In genomic region chr2:13260401-13260800, GRCh38 we compare ENCODE assay signal across 25 cellular contexts.
DNase-seq lines count a peak whose midpoint lies in the region; ATAC-seq and TF ChIP-seq lines count a peak whose summit lies in the region.
"Had no signal": no experiment of that assay in that cellular context is flagged by ENCODE, and none has a peak within 500 bp of the region (broad histone marks: within the 10 kb centered on the region; RNA-seq: fewer than 3 reads in every experiment).

No MANE protein-coding gene starts in this region.

- POLR2A ChIA-PET in MCF 10A (lab: Yijun Ruan, JAX), result no interaction called here
- POLR2A ChIA-PET in OCI-LY7 (lab: Charles Lee), result interaction anchor here (0.6 to 1.6 kb wide), 3 partner anchors 19 to 31 kb away, joined by 3 read pairs; no protein-coding TSS in a partner anchor

- H3K4me1 ChIP-seq in breast epithelium (no peaks in the 10 kb centered on the region), SJCRH30 (no peaks in the 10 kb centered on the region), foreskin keratinocyte (no peaks in the 10 kb centered on the region), urinary bladder (ENCODE audit: insufficient read depth) (no peaks in the 10 kb centered on the region), OCI-LY7 (ENCODE audit: insufficient read depth, low read length, poor library complexity, severe bottlenecking) (no peaks in the 10 kb centered on the region)
- H3K4me1 ChIP-seq: body of pancreas, Caco-2, pancreas, upper lobe of left lung had no signal

- H3K79me2 ChIP-seq in OCI-LY7 (ENCODE audit: insufficient read depth, low read depth, low read length), result no peaks in the 10 kb centered on the region

- H3K36me3 ChIP-seq in breast epithelium (no peaks in the 10 kb centered on the region), SJCRH30 (no peaks in the 10 kb centered on the region), urinary bladder (ENCODE audit: insufficient read depth) (no peaks in the 10 kb centered on the region), OCI-LY7 (ENCODE audit: insufficient read depth, low read length) (no peaks in the 10 kb centered on the region)
- H3K36me3 ChIP-seq: pancreas, upper lobe of left lung had no signal

- BruUV-seq in MCF 10A (replicated peaks; lab: Mats Ljungman, UMichigan) (no TSS peak), OCI-LY7 (replicated peaks; lab: Mats Ljungman, UMichigan) (no TSS peak)

- H3K4me3 ChIP-seq in breast epithelium, result no peak overlapping the region
- no peak overlapping the region for H3K4me3 ChIP-seq in SJCRH30
- H3K4me3 ChIP-seq in urinary bladder (ENCODE audit: low read depth, low read length), result no peak overlapping the region
- no peak overlapping the region for H3K4me3 ChIP-seq in OCI-LY7 (ENCODE audit: low read depth, low read length, poor library complexity, severe bottlenecking)
- H3K4me3 ChIP-seq: body of pancreas, pancreas, upper lobe of left lung had no signal

- H3K9me3 Mint-ChIP-seq in MCF 10A (ENCODE audit: unreplicated experiment), result no peaks in the 10 kb centered on the region
- H3K9me3 Mint-ChIP-seq: activated B cell treated with CpG ODN at 0.5 μM for 24 hours; activated naive CD8-positive, alpha-beta T cell treated with anti-CD3 and anti-CD28 coated beads, Interleukin-2, amount 10 ng/mL, durations not matched to agents 7 days and 5 days; activated T-helper 2 cell treated with anti-CD3 and anti-CD28 coated beads, Interferon-gamma antibody, Interleukin-2, Interleukin-4, amounts not matched to agents 10 μg/mL and 5 μg/mL and 100 μg/mL, durations not matched to agents 14 hours and 24 hours and 36 hours had no signal

- intact Hi-C loops in MCF 10A (cut with micrococcal nuclease), result no loop called here
- intact Hi-C loops in breast epithelium (cut with DNase I; ENCODE audit: low total_unique reads), result no loop called here
- intact Hi-C loops in OCI-LY7 (cut with micrococcal nuclease; ENCODE audit: unreplicated experiment), result no loop called here

- WGBS in urinary bladder, result 29% methylated on average over 2 of the region's 2 CpGs

- H3K4me3 Mint-ChIP-seq in MCF 10A (ENCODE audit: unreplicated experiment), result no peak overlapping the region
- H3K4me3 Mint-ChIP-seq: activated B cell treated with CpG ODN at 0.5 μM for 24 hours; activated naive CD8-positive, alpha-beta T cell treated with anti-CD3 and anti-CD28 coated beads, Interleukin-2, amount 10 ng/mL, durations not matched to agents 7 days and 5 days; effector memory CD8-positive, alpha-beta T cell; natural killer cell had no signal

- no peak for TF ChIP-seq CTCF in MCF 10A (IDR thresholded peaks at IDR 0.05; ENCODE audit: unreplicated experiment)
- no peak for TF ChIP-seq CTCF in breast epithelium (IDR thresholded peaks at IDR 0.05)
- TF ChIP-seq CTCF in foreskin keratinocyte (conservative IDR thresholded peaks at IDR 0.05), result no peak
- TF ChIP-seq CTCF in OCI-LY7 (conservative IDR thresholded peaks at IDR 0.05; ENCODE audit: low read length), result no peak

- peaks cover 0 to 17% of the 10 kb centered on the region in 2 donors for H3K9me3 ChIP-seq in breast epithelium
- H3K9me3 ChIP-seq in SJCRH30 (replicated peaks), result no peaks in the 10 kb centered on the region
- H3K9me3 ChIP-seq in OCI-LY7 (ENCODE audit: low read length), result no peaks in the 10 kb centered on the region
- H3K9me3 ChIP-seq: body of pancreas, Caco-2, pancreas, upper lobe of left lung had no signal

- no peaks in the 10 kb centered on the region for H3K4me1 Mint-ChIP-seq in MCF 10A (ENCODE audit: insufficient read depth, unreplicated experiment)
- H3K4me1 Mint-ChIP-seq: activated B cell treated with CpG ODN at 0.5 μM for 24 hours; activated naive CD8-positive, alpha-beta T cell treated with anti-CD3 and anti-CD28 coated beads, Interleukin-2, amount 10 ng/mL, durations not matched to agents 7 days and 5 days; natural killer cell had no signal

- H3K27me3 ChIP-seq in breast epithelium (no peaks in the 10 kb centered on the region), SJCRH30 (no peaks in the 10 kb centered on the region), foreskin keratinocyte (no peaks in the 10 kb centered on the region)
- H3K27me3 ChIP-seq: body of pancreas, upper lobe of left lung had no signal

- no peak overlapping the region for H3K4me2 ChIP-seq in OCI-LY7 (ENCODE audit: low read length)

- no peaks in the 10 kb centered on the region for H3K36me3 Mint-ChIP-seq in MCF 10A (ENCODE audit: insufficient read depth, unreplicated experiment)
- H3K36me3 Mint-ChIP-seq: activated naive CD8-positive, alpha-beta T cell treated with anti-CD3 and anti-CD28 coated beads, Interleukin-2, amount 10 ng/mL, durations not matched to agents 7 days and 5 days; natural killer cell had no signal

- no peaks in the 10 kb centered on the region for H3K9me2 ChIP-seq in OCI-LY7 (ENCODE audit: insufficient read depth, low read length)

- H4K20me1 ChIP-seq in OCI-LY7 (ENCODE audit: insufficient read depth, low read length), result no peaks in the 10 kb centered on the region

- H2AFZ ChIP-seq in OCI-LY7 (ENCODE audit: low read length), result no peak overlapping the region

- TF ChIP-seq POLR2A in breast epithelium (IDR thresholded peaks at IDR 0.05), result no peak

- H3K27ac Mint-ChIP-seq in MCF 10A (ENCODE audit: low read depth, unreplicated experiment), result no peak overlapping the region
- H3K27ac Mint-ChIP-seq: activated B cell treated with CpG ODN at 0.5 μM for 24 hours; activated naive CD8-positive, alpha-beta T cell treated with anti-CD3 and anti-CD28 coated beads, Interleukin-2, amount 10 ng/mL, durations not matched to agents 7 days and 5 days; activated T-helper 2 cell treated with anti-CD3 and anti-CD28 coated beads, Interferon-gamma antibody, Interleukin-2, Interleukin-4, amounts not matched to agents 10 μg/mL and 5 μg/mL and 100 μg/mL, durations not matched to agents 14 hours and 24 hours and 36 hours; effector memory CD8-positive, alpha-beta T cell; natural killer cell had no signal

- CTCF ChIA-PET in MCF 10A (lab: Yijun Ruan, JAX), result no interaction called here
- CTCF ChIA-PET in OCI-LY7 (lab: Charles Lee; ENCODE audit: unreplicated experiment), result no interaction called here

- DNase-seq in MCF 10A (ENCODE audit: unreplicated experiment) (peak; percentile 38), breast epithelium (ENCODE audit: low spot score in 2 of 2) (no peak), SJCRH30 (peak; percentile 19 to 60), foreskin keratinocyte (peak; percentile 2 to 7), OCI-LY7 (ENCODE audit: low spot score) (no peak)
- DNase-seq: activated B cell treated with CpG ODN at 0.5 μM for 24 hours; activated CD4-positive, alpha-beta T cell treated with anti-CD3 and anti-CD28 coated beads, Interleukin-2, amount 50 U/mL, for 48 hours; activated CD8-positive, alpha-beta memory T cell treated with anti-CD3 and anti-CD28 coated beads, Interleukin-2, amount 50 U/mL, for 48 hours; activated naive CD8-positive, alpha-beta T cell treated with anti-CD3 and anti-CD28 coated beads, Interleukin-2, amount 10 ng/mL, durations not matched to agents 7 days and 5 days; body of pancreas; Caco-2; effector memory CD8-positive, alpha-beta T cell; glutamatergic neuron; GOT3; left colon; midbrain; natural killer cell; NCI-H69; pancreas; upper lobe of left lung had no signal

- no peak overlapping the region for H3K27ac ChIP-seq in breast epithelium
- H3K27ac ChIP-seq in SJCRH30, result no peak overlapping the region
- no peak overlapping the region for H3K27ac ChIP-seq in foreskin keratinocyte
- H3K27ac ChIP-seq in urinary bladder (ENCODE audit: low read depth), result peak overlapping the region; percentile 50
- no peak overlapping the region for H3K27ac ChIP-seq in OCI-LY7 (ENCODE audit: low read depth, low read length, poor library complexity, severe bottlenecking)
- H3K27ac ChIP-seq: body of pancreas, HL-60, pancreas, upper lobe of left lung had no signal

- ATAC-seq in foreskin keratinocyte (peak; percentile 50), HG03159 (IDR thresholded peaks at IDR 0.05; ENCODE audit: unreplicated experiment) (no peak), HG03097 (IDR thresholded peaks at IDR 0.05; ENCODE audit: low FRiP score, unreplicated experiment) (no peak)
- ATAC-seq: body of pancreas; effector memory CD8-positive, alpha-beta T cell; left colon; natural killer cell; pancreas had no signal

- no peaks in the 10 kb centered on the region for H3K27me3 Mint-ChIP-seq in MCF 10A (ENCODE audit: insufficient read depth, unreplicated experiment)
- H3K27me3 Mint-ChIP-seq: activated B cell treated with CpG ODN at 0.5 μM for 24 hours; activated naive CD8-positive, alpha-beta T cell treated with anti-CD3 and anti-CD28 coated beads, Interleukin-2, amount 10 ng/mL, durations not matched to agents 7 days and 5 days; effector memory CD8-positive, alpha-beta T cell had no signal

Comparison
In these comparisons a context has a peak if more than half of its experiments do, and no peak if none do; other contexts are left out.
1. DNase-seq: peak in MCF 10A (single experiment), SJCRH30 (2 of 2) and foreskin keratinocyte (2 of 2); none in breast epithelium (0 of 2) and OCI-LY7 (single experiment).